Comparison of ENCODE assay signal across 1 cellular context in genomic region chr5:177446184-177447065, GRCh38.
TF ChIP-seq lines count a peak whose summit lies in the region.

PRR7 (plus strand) TSS chr5:177446814; CDS start chr5:177455068, 8,254 bp downstream.

TF ChIP-seq in HepG2, 621 proteins besides CTCF, POLR2A, EP300 and RAD21 (continued from another document and continues in another):
- TF ChIP-seq, protein P1, sequence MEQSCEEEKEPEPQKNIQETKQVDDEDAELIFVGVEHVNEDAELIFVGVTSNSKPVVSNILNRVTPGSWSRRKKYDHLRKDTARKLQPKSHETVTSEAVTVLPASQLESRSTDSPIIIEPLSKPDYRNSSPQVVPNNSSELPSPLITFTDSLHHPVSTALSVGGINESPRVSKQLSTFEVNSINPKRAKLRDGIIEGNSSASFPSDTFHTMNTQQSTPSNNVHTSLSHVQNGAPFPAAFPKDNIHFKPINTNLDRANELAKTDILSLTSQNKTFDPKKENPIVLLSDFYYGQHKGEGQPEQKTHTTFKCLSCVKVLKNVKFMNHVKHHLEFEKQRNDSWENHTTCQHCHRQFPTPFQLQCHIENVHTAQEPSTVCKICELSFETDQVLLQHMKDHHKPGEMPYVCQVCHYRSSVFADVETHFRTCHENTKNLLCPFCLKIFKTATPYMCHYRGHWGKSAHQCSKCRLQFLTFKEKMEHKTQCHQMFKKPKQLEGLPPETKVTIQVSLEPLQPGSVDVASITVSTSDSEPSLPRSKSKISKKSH (CRISPR knock-in tag; IDR thresholded peaks at IDR 0.05; ENCODE audit: borderline replicate concordance): peak; percentile 57; the same call in 1 of the 2 replicates
- peak; percentile 81; the same call in 1 of the 2 replicates for TF ChIP-seq NRL (CRISPR knock-in tag; IDR thresholded peaks at IDR 0.05; ENCODE audit: borderline replicate concordance)
- no peak for TF ChIP-seq ZNF251 (CRISPR knock-in tag; IDR thresholded peaks at IDR 0.05)
- TF ChIP-seq ELK4 (CRISPR knock-in tag; IDR thresholded peaks at IDR 0.05; ENCODE audit: borderline replicate concordance): no peak
- TF ChIP-seq, protein P2, sequence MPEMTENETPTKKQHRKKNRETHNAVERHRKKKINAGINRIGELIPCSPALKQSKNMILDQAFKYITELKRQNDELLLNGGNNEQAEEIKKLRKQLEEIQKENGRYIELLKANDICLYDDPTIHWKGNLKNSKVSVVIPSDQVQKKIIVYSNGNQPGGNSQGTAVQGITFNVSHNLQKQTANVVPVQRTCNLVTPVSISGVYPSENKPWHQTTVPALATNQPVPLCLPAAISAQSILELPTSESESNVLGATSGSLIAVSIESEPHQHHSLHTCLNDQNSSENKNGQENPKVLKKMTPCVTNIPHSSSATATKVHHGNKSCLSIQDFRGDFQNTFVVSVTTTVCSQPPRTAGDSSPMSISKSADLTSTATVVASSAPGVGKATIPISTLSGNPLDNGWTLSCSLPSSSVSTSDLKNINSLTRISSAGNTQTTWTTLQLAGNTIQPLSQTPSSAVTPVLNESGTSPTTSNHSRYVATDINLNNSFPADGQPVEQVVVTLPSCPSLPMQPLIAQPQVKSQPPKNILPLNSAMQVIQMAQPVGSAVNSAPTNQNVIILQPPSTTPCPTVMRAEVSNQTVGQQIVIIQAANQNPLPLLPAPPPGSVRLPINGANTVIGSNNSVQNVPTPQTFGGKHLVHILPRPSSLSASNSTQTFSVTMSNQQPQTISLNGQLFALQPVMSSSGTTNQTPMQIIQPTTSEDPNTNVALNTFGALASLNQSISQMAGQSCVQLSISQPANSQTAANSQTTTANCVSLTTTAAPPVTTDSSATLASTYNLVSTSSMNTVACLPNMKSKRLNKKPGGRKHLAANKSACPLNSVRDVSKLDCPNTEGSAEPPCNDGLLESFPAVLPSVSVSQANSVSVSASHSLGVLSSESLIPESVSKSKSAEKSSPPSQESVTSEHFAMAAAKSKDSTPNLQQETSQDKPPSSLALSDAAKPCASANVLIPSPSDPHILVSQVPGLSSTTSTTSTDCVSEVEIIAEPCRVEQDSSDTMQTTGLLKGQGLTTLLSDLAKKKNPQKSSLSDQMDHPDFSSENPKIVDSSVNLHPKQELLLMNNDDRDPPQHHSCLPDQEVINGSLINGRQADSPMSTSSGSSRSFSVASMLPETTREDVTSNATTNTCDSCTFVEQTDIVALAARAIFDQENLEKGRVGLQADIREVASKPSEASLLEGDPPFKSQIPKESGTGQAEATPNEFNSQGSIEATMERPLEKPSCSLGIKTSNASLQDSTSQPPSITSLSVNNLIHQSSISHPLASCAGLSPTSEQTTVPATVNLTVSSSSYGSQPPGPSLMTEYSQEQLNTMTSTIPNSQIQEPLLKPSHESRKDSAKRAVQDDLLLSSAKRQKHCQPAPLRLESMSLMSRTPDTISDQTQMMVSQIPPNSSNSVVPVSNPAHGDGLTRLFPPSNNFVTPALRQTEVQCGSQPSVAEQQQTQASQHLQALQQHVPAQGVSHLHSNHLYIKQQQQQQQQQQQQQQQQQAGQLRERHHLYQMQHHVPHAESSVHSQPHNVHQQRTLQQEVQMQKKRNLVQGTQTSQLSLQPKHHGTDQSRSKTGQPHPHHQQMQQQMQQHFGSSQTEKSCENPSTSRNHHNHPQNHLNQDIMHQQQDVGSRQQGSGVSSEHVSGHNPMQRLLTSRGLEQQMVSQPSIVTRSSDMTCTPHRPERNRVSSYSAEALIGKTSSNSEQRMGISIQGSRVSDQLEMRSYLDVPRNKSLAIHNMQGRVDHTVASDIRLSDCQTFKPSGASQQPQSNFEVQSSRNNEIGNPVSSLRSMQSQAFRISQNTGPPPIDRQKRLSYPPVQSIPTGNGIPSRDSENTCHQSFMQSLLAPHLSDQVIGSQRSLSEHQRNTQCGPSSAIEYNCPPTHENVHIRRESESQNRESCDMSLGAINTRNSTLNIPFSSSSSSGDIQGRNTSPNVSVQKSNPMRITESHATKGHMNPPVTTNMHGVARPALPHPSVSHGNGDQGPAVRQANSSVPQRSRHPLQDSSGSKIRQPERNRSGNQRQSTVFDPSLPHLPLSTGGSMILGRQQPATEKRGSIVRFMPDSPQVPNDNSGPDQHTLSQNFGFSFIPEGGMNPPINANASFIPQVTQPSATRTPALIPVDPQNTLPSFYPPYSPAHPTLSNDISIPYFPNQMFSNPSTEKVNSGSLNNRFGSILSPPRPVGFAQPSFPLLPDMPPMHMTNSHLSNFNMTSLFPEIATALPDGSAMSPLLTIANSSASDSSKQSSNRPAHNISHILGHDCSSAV (CRISPR knock-in tag; IDR thresholded peaks at IDR 0.05; ENCODE audit: borderline replicate concordance): no peak
- 0 out of 2 replicates have a peak, but pooled peaks have one; percentile 62 for TF ChIP-seq ZNF674 (CRISPR knock-in tag; IDR thresholded peaks at IDR 0.05; ENCODE audit: low read depth)
- peak; percentile 17 for TF ChIP-seq ASH2L (IDR thresholded peaks at IDR 0.05; ENCODE audit: insufficient read length, low read depth, low read length)
- TF ChIP-seq MEIS2 (CRISPR knock-in tag; IDR thresholded peaks at IDR 0.05): no peak
- TF ChIP-seq, protein P3, sequence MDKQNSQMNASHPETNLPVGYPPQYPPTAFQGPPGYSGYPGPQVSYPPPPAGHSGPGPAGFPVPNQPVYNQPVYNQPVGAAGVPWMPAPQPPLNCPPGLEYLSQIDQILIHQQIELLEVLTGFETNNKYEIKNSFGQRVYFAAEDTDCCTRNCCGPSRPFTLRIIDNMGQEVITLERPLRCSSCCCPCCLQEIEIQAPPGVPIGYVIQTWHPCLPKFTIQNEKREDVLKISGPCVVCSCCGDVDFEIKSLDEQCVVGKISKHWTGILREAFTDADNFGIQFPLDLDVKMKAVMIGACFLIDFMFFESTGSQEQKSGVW (CRISPR knock-in tag; IDR thresholded peaks at IDR 0.05; ENCODE audit: borderline replicate concordance): no peak
- TF ChIP-seq, protein P4, sequence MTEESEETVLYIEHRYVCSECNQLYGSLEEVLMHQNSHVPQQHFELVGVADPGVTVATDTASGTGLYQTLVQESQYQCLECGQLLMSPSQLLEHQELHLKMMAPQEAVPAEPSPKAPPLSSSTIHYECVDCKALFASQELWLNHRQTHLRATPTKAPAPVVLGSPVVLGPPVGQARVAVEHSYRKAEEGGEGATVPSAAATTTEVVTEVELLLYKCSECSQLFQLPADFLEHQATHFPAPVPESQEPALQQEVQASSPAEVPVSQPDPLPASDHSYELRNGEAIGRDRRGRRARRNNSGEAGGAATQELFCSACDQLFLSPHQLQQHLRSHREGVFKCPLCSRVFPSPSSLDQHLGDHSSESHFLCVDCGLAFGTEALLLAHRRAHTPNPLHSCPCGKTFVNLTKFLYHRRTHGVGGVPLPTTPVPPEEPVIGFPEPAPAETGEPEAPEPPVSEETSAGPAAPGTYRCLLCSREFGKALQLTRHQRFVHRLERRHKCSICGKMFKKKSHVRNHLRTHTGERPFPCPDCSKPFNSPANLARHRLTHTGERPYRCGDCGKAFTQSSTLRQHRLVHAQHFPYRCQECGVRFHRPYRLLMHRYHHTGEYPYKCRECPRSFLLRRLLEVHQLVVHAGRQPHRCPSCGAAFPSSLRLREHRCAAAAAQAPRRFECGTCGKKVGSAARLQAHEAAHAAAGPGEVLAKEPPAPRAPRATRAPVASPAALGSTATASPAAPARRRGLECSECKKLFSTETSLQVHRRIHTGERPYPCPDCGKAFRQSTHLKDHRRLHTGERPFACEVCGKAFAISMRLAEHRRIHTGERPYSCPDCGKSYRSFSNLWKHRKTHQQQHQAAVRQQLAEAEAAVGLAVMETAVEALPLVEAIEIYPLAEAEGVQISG (CRISPR knock-in tag; IDR thresholded peaks at IDR 0.05): no peak
- peak; percentile 43 for TF ChIP-seq ZFY (CRISPR knock-in tag; IDR thresholded peaks at IDR 0.05)
- TF ChIP-seq STAG1 (CRISPR knock-in tag; IDR thresholded peaks at IDR 0.05): peak; percentile 19; the same call in 1 of the 2 replicates
- no peak for TF ChIP-seq ZNF468 (CRISPR knock-in tag; IDR thresholded peaks at IDR 0.05)
- TF ChIP-seq SPEN (CRISPR knock-in tag; IDR thresholded peaks at IDR 0.05; ENCODE audit: low read depth): 0 out of 2 replicates have a peak, but pooled peaks have one; percentile 10
- TF ChIP-seq ZNF747 (CRISPR knock-in tag; IDR thresholded peaks at IDR 0.05; ENCODE audit: borderline replicate concordance): no peak
- no peak for TF ChIP-seq HNRNPLL (IDR thresholded peaks at IDR 0.05; ENCODE audit: low read depth, low read length, poor library complexity, severe bottlenecking)
- no peak for TF ChIP-seq IKZF1 (IDR thresholded peaks at IDR 0.05)
- TF ChIP-seq MLLT10 (CRISPR knock-in tag; IDR thresholded peaks at IDR 0.05): no peak
- TF ChIP-seq HIVEP1 (CRISPR knock-in tag; IDR thresholded peaks at IDR 0.05): 0 out of 2 replicates have a peak, but pooled peaks have one; percentile 49
- TF ChIP-seq SUZ12 (IDR thresholded peaks at IDR 0.05; ENCODE audit: low read depth, low read length): no peak
- TF ChIP-seq CCAR2 (optimal IDR thresholded peaks at IDR 0.05; ENCODE audit: low read depth, low read length): no peak
- no peak for TF ChIP-seq TFE3 (CRISPR knock-in tag; IDR thresholded peaks at IDR 0.05)
- peak; percentile 17; the same call in 1 of the 2 replicates for TF ChIP-seq ERF (CRISPR knock-in tag; IDR thresholded peaks at IDR 0.05)
- TF ChIP-seq HNF4A (CRISPR knock-in tag; IDR thresholded peaks at IDR 0.05): no peak
- TF ChIP-seq ATF4 (CRISPR knock-in tag; IDR thresholded peaks at IDR 0.05): no peak
- TF ChIP-seq SOX5 (CRISPR knock-in tag; IDR thresholded peaks at IDR 0.05; ENCODE audit: borderline replicate concordance): no peak
- no peak for TF ChIP-seq ZFP90 (CRISPR knock-in tag; IDR thresholded peaks at IDR 0.05; ENCODE audit: borderline replicate concordance)
- TF ChIP-seq TCF12 (IDR thresholded peaks at IDR 0.05): no peak
- 0 out of 2 replicates have a peak, but pooled peaks have one; percentile 11 for TF ChIP-seq TCF12 (CRISPR knock-in tag; IDR thresholded peaks at IDR 0.05)
- TF ChIP-seq ZNF256 (CRISPR knock-in tag; conservative IDR thresholded peaks at IDR 0.05): no peak
- peak; percentile 36 for TF ChIP-seq ZNF263 (CRISPR knock-in tag; IDR thresholded peaks at IDR 0.05)
- TF ChIP-seq SRSF1 (optimal IDR thresholded peaks at IDR 0.05; ENCODE audit: low read depth, low read length): no peak
- no peak for TF ChIP-seq MEF2D (CRISPR knock-in tag; IDR thresholded peaks at IDR 0.05)
- TF ChIP-seq MLXIP (CRISPR knock-in tag; IDR thresholded peaks at IDR 0.05; ENCODE audit: borderline replicate concordance): no peak
- peak; percentile 81; the same call in 1 of the 2 replicates for TF ChIP-seq ARNT2 (CRISPR knock-in tag; IDR thresholded peaks at IDR 0.05; ENCODE audit: low read depth)
- TF ChIP-seq ADNP (CRISPR knock-in tag; IDR thresholded peaks at IDR 0.05): no peak
- TF ChIP-seq, protein P5, sequence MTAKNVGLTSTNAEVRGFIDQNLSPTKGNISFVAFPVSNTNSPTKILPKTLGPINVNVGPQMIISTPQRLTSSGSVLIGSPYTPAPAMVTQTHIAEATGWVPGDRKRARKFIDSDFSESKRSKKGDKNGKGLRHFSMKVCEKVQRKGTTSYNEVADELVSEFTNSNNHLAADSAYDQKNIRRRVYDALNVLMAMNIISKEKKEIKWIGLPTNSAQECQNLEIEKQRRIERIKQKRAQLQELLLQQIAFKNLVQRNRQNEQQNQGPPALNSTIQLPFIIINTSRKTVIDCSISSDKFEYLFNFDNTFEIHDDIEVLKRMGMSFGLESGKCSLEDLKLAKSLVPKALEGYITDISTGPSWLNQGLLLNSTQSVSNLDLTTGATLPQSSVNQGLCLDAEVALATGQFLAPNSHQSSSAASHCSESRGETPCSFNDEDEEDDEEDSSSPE (CRISPR knock-in tag; IDR thresholded peaks at IDR 0.05): no peak
- no peak for TF ChIP-seq RFX3 (CRISPR knock-in tag; IDR thresholded peaks at IDR 0.05)
- TF ChIP-seq ZNF740 (CRISPR knock-in tag; IDR thresholded peaks at IDR 0.05): no peak
